ENCODE assay signal across 21 cellular contexts in genomic region chr6:122285292-122285913, GRCh38.
DNase-seq lines count a peak whose midpoint lies in the region; ATAC-seq, FAIRE-seq and TF ChIP-seq lines count a peak whose summit lies in the region.
"Had no signal": no experiment of that assay in that cellular context is flagged by ENCODE, and none has a peak within 500 bp of the region (broad histone marks: within the 10 kb centered on the region; RNA-seq: fewer than 3 reads in every experiment).

No MANE protein-coding gene starts in this region.

- H3K27ac ChIP-seq in ACC112 (ENCODE audit: low read depth, low read length) (no peak overlapping the region), gastroesophageal sphincter (peak overlapping the region in 1 of 4 donors; percentile 44), parathyroid adenoma (no peak overlapping the region)
- H3K27ac ChIP-seq: BLaER1, RWPE1 had no signal

- POLR2A ChIA-PET in activated CD4-positive, alpha-beta T cell treated with anti-CD3 and anti-CD28 coated beads for 36 hours (lab: Charles Lee), result no interaction called here
- POLR2A ChIA-PET in T-cell (lab: Charles Lee), result no interaction called here

- ATAC-seq in gastroesophageal sphincter (peak; percentile 63), T-cell (replicated peaks in 1 of 4) (no peak)
- ATAC-seq in activated CD4-positive, alpha-beta T cell treated with anti-CD3 and anti-CD28 coated beads for 36 hours, result no peak
- ATAC-seq: CD8-positive, alpha-beta T cell had no signal

- DNase-seq in bronchial epithelial cell (ENCODE audit: low read depth), result no peak
- DNase-seq in H7, result no peak
- DNase-seq in activated CD4-positive, alpha-beta T cell treated with anti-CD3 and anti-CD28 coated beads for 36 hours, result no peak
- DNase-seq in GM12892 (ENCODE audit: insufficient read length), result no peak
- DNase-seq in T-cell, result no peak
- DNase-seq: CD8-positive, alpha-beta T cell; GDM1; HFFc6; KBM-7; MV-4-11; NCI-H1436; NCI-H2029 treated with DMSO at 0.1 percent for 48 hours; NCI-H2171 treated with DMSO at 0.1 percent for 48 hours; NCI-H748 treated with DMSO at 0.1 percent for 48 hours had no signal

- CTCF ChIA-PET in activated CD4-positive, alpha-beta T cell treated with anti-CD3 and anti-CD28 coated beads for 36 hours (lab: Charles Lee), result interaction anchor here (1.2 kb wide), 1 partner anchor 14 kb away, joined by 3 read pairs; no protein-coding TSS in a partner anchor
- CTCF ChIA-PET in T-cell (lab: Charles Lee), result no interaction called here

- intact Hi-C loops in activated CD4-positive, alpha-beta T cell treated with anti-CD3 and anti-CD28 coated beads for 36 hours (cut with DNase I, micrococcal nuclease), result no loop called here

- FAIRE-seq in bronchial epithelial cell (lab: Jason Lieb, UNC) (peak; percentile 50), GM12892 (lab: Jason Lieb, UNC) (no peak)
- FAIRE-seq: D721Med, GM12891 had no signal

- peaks cover 6% of the 10 kb centered on the region for H3K27me3 Mint-ChIP-seq in activated CD4-positive, alpha-beta T cell treated with anti-CD3 and anti-CD28 coated beads for 36 hours
- peaks cover 0 to 10% of the 10 kb centered on the region in 2 donors for H3K27me3 Mint-ChIP-seq in T-cell

- no peak overlapping the region for H3K4me3 ChIP-seq in ACC112 (ENCODE audit: low read depth, low read length)
- H3K4me3 ChIP-seq in bronchial epithelial cell (ENCODE audit: low read depth, low read length), result no peak overlapping the region
- no peak overlapping the region for H3K4me3 ChIP-seq in gastroesophageal sphincter
- H3K4me3 ChIP-seq in parathyroid adenoma (ENCODE audit: low read depth, low read length), result no peak overlapping the region
- H3K4me3 ChIP-seq in H7 (ENCODE audit: insufficient read depth, low read depth, low read length), result no peak overlapping the region
- H3K4me3 ChIP-seq: BLaER1 had no signal

- H3K27me3 ChIP-seq in ACC112 (ENCODE audit: insufficient read depth, low read length) (no peaks in the 10 kb centered on the region), bronchial epithelial cell (ENCODE audit: control insufficient read depth, insufficient read depth, low read length) (no peaks in the 10 kb centered on the region), gastroesophageal sphincter (no peaks in the 10 kb centered on the region), parathyroid adenoma (ENCODE audit: control insufficient read depth, insufficient read depth, low read length) (no peaks in the 10 kb centered on the region), H7 (ENCODE audit: control insufficient read depth, insufficient read depth, low read length) (no peaks in the 10 kb centered on the region)
- H3K27me3 ChIP-seq: BLaER1 had no signal

- H3K79me2 ChIP-seq in ACC112 (ENCODE audit: control insufficient read depth, insufficient read depth, low read length, unreplicated experiment) (no peaks in the 10 kb centered on the region), parathyroid adenoma (no peaks in the 10 kb centered on the region)

- peak overlapping the region; percentile 55 for H2AFZ ChIP-seq in ACC112 (ENCODE audit: low read length, unreplicated experiment)
- peak overlapping the region; percentile 20 for H2AFZ ChIP-seq in parathyroid adenoma

- H3K4me2 ChIP-seq in parathyroid adenoma (ENCODE audit: low read length), result no peak overlapping the region
- H3K4me2 ChIP-seq: BLaER1 had no signal

- no peak for TF ChIP-seq CTCF in bronchial epithelial cell (IDR thresholded peaks at IDR 0.05; ENCODE audit: insufficient read depth, low read length, severe bottlenecking)
- TF ChIP-seq CTCF in gastroesophageal sphincter (IDR thresholded peaks at IDR 0.05), result no peak
- TF ChIP-seq CTCF in parathyroid adenoma (IDR thresholded peaks at IDR 0.05), result no peak

- TF ChIP-seq EP300 in gastroesophageal sphincter (IDR thresholded peaks at IDR 0.05), result no peak

- no peaks in the 10 kb centered on the region for H3K36me3 ChIP-seq in ACC112 (ENCODE audit: insufficient read depth, low read length)
- H3K36me3 ChIP-seq in bronchial epithelial cell (ENCODE audit: control insufficient read depth, insufficient read depth, low read length), result no peaks in the 10 kb centered on the region
- no peaks in the 10 kb centered on the region for H3K36me3 ChIP-seq in gastroesophageal sphincter
- no peaks in the 10 kb centered on the region for H3K36me3 ChIP-seq in parathyroid adenoma (ENCODE audit: control insufficient read depth, insufficient read depth, low read length)
- no peaks in the 10 kb centered on the region for H3K36me3 ChIP-seq in H7 (replicated peaks; ENCODE audit: control insufficient read depth, insufficient read depth, low read length)
- H3K36me3 ChIP-seq: BLaER1 had no signal

- H3K27ac Mint-ChIP-seq in activated CD4-positive, alpha-beta T cell treated with anti-CD3 and anti-CD28 coated beads for 36 hours, result no peak overlapping the region
- H3K27ac Mint-ChIP-seq in T-cell, result no peak overlapping the region
- H3K27ac Mint-ChIP-seq: CD8-positive, alpha-beta T cell; HFFc6 had no signal

- H3K9me3 ChIP-seq in gastroesophageal sphincter, result no peaks in the 10 kb centered on the region
- H3K9me3 ChIP-seq in parathyroid adenoma (ENCODE audit: control insufficient read depth, low read length), result no peaks in the 10 kb centered on the region

- no peaks in the 10 kb centered on the region for H3K9me3 Mint-ChIP-seq in activated CD4-positive, alpha-beta T cell treated with anti-CD3 and anti-CD28 coated beads for 36 hours (ENCODE audit: low read depth)
- no peaks in the 10 kb centered on the region for H3K9me3 Mint-ChIP-seq in T-cell
- H3K9me3 Mint-ChIP-seq: CD8-positive, alpha-beta T cell had no signal

- no peaks in the 10 kb centered on the region for H3K36me3 Mint-ChIP-seq in activated CD4-positive, alpha-beta T cell treated with anti-CD3 and anti-CD28 coated beads for 36 hours (ENCODE audit: low read depth)
- H3K36me3 Mint-ChIP-seq in T-cell, result no peaks in the 10 kb centered on the region
- H3K36me3 Mint-ChIP-seq: CD8-positive, alpha-beta T cell had no signal

- peaks cover 5% of the 10 kb centered on the region for H3K4me1 ChIP-seq in ACC112 (ENCODE audit: control insufficient read depth, insufficient read depth, low read length, unreplicated experiment)
- peaks cover 0 to 11% (median 0%) of the 10 kb centered on the region in 3 donors for H3K4me1 ChIP-seq in gastroesophageal sphincter
- peaks cover 5% of the 10 kb centered on the region for H3K4me1 ChIP-seq in parathyroid adenoma
- H3K4me1 ChIP-seq: BLaER1 had no signal

- 55 to 69% methylated on average over 4 of the region's 4 CpGs for WGBS in gastroesophageal sphincter (ENCODE audit: low coverage in 1 of 2), 2 donors

- H3K9ac ChIP-seq in parathyroid adenoma, result no peak overlapping the region
- H3K9ac ChIP-seq: BLaER1 had no signal

- H3K4me1 Mint-ChIP-seq in activated CD4-positive, alpha-beta T cell treated with anti-CD3 and anti-CD28 coated beads for 36 hours, result no peaks in the 10 kb centered on the region
- no peaks in the 10 kb centered on the region for H3K4me1 Mint-ChIP-seq in T-cell

- H3K4me3 Mint-ChIP-seq in activated CD4-positive, alpha-beta T cell treated with anti-CD3 and anti-CD28 coated beads for 36 hours, result no peak overlapping the region
- H3K4me3 Mint-ChIP-seq in T-cell, result no peak overlapping the region
- H3K4me3 Mint-ChIP-seq: CD8-positive, alpha-beta T cell; HFFc6 had no signal

- TF ChIP-seq POLR2A in gastroesophageal sphincter (IDR thresholded peaks at IDR 0.05) (no peak), GM12892 (IDR thresholded peaks at IDR 0.05; ENCODE audit: low read depth, low read length) (no peak)
